In the genomic region with DNA sequence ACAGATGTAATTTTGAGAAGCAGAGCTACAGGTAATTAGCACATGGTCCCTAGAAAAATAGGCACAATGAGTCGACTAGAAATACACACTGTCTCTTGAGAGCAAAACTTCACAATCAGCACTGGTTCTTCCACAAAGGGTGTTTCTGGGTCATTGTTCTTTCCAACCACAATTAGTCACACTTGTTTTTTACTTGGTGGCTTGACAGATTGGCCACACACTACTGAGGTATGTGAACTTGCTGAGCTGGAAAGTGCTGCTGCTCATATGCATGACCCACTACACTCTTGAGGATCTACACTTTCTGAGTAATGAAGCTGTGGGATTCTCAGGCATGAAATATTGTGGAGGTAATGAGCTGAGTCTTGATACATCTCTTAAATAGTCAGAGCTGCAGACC, we compare ENCODE assay signal across 9 cellular contexts.
DNase-seq lines count a peak whose midpoint lies in the region; TF ChIP-seq lines count a peak whose summit lies in the region.
"Had no signal": no experiment of that assay in that cellular context is flagged by ENCODE, and none has a peak within 500 bp of the region (broad histone marks: within the 10 kb centered on the region; RNA-seq: fewer than 3 reads in every experiment).

No MANE protein-coding gene starts in this region.

- no peak for TF ChIP-seq CTCF in PC-9 (conservative IDR thresholded peaks at IDR 0.05)
- no peak for TF ChIP-seq CTCF in testis (IDR thresholded peaks at IDR 0.05)

- H4K20me1 ChIP-seq in GM23248 (ENCODE audit: insufficient read depth) (no peaks in the 10 kb centered on the region), PC-9 (ENCODE audit: insufficient read depth) (no peaks in the 10 kb centered on the region)

- H2AFZ ChIP-seq in GM23248 (no peak overlapping the region), PC-9 (no peak overlapping the region)

- H3K27ac Mint-ChIP-seq in immature natural killer cell: peak overlapping the region; percentile 81 to 93 (median 91)
- H3K27ac Mint-ChIP-seq in activated CD4-positive, alpha-beta T cell treated with anti-CD3 and anti-CD28 coated beads, Interleukin-2, amount 10 ng/mL, durations not matched to agents 24 days and 14 days: no peak overlapping the region

- TF ChIP-seq POLR2A in testis (IDR thresholded peaks at IDR 0.05): no peak

- peaks cover 0 to 4% (median under 1%) of the 10 kb centered on the region in 6 donors for H3K9me3 Mint-ChIP-seq in immature natural killer cell
- no peaks in the 10 kb centered on the region for H3K9me3 Mint-ChIP-seq in activated CD4-positive, alpha-beta T cell treated with anti-CD3 and anti-CD28 coated beads, Interleukin-2, amount 10 ng/mL, durations not matched to agents 24 days and 14 days

- H3K4me1 Mint-ChIP-seq in immature natural killer cell: peaks cover 65 to 66% of the 10 kb centered on the region in 2 donors
- H3K4me1 Mint-ChIP-seq in activated CD4-positive, alpha-beta T cell treated with anti-CD3 and anti-CD28 coated beads, Interleukin-2, amount 10 ng/mL, durations not matched to agents 24 days and 14 days: peaks cover 4% of the 10 kb centered on the region

- no TSS peak for BruUV-seq in PC-9 (replicated peaks; lab: Mats Ljungman, UMichigan)

- H3K4me2 ChIP-seq in GM23248 (ENCODE audit: unreplicated experiment) (peak overlapping the region; percentile 70), PC-9 (peak overlapping the region; percentile 50)

- intact Hi-C loops in PC-9 (cut with micrococcal nuclease; ENCODE audit: unreplicated experiment) (loop anchor here (1.0 to 10.0 kb wide), 4 partner anchors 14 to 89 kb away; no protein-coding TSS in a partner anchor), testis (cut with DNase I; ENCODE audit: low total_unique reads) (no loop called here)
- intact Hi-C loops in activated CD4-positive, alpha-beta T cell treated with anti-CD3 and anti-CD28 coated beads, Interleukin-2, amount 10 ng/mL, durations not matched to agents 24 days and 14 days (cut with micrococcal nuclease): loop anchor here (2.0 kb wide), 1 partner anchor 91 kb away; no protein-coding TSS in a partner anchor

- in situ Hi-C loops in GM23248 (cut with MboI): no loop called here

- no peaks in the 10 kb centered on the region for H3K9me3 ChIP-seq in GM23248 (ENCODE audit: low read depth)
- H3K9me3 ChIP-seq in PC-9 (ENCODE audit: insufficient read depth, low read depth): no peaks in the 10 kb centered on the region
- H3K9me3 ChIP-seq in testis: no peaks in the 10 kb centered on the region
- H3K9me3 ChIP-seq: heart right ventricle had no signal

- H3F3A ChIP-seq in GM23248 (ENCODE audit: insufficient read depth) (peaks cover 43% of the 10 kb centered on the region), PC-9 (ENCODE audit: insufficient read depth, low read depth) (peaks cover 11% of the 10 kb centered on the region; the same call in 1 of the 2 replicates)

- peak overlapping the region; percentile 35 for H3K9ac ChIP-seq in GM23248

- H3K4me1 ChIP-seq in GM23248 (ENCODE audit: insufficient read depth) (peaks cover 59% of the 10 kb centered on the region), PC-9 (replicated peaks; ENCODE audit: insufficient read depth) (peaks cover 41% of the 10 kb centered on the region), testis (no peaks in the 10 kb centered on the region)

- peaks cover 1 to 4% (median 3%) of the 10 kb centered on the region in 3 donors for H3K27me3 Mint-ChIP-seq in immature natural killer cell (ENCODE audit: low read depth in 3 of 3)
- no peaks in the 10 kb centered on the region for H3K27me3 Mint-ChIP-seq in activated CD4-positive, alpha-beta T cell treated with anti-CD3 and anti-CD28 coated beads, Interleukin-2, amount 10 ng/mL, durations not matched to agents 24 days and 14 days

- H3K27me3 ChIP-seq in GM23248 (replicated peaks; ENCODE audit: insufficient read depth): no peaks in the 10 kb centered on the region
- H3K27me3 ChIP-seq in PC-9 (ENCODE audit: insufficient read depth, low read depth): no peaks in the 10 kb centered on the region
- H3K27me3 ChIP-seq in testis: no peaks in the 10 kb centered on the region
- H3K27me3 ChIP-seq: heart right ventricle had no signal

- CTCF ChIA-PET in PC-9 (lab: Charles Lee): no interaction called here

- DNase-seq in EL (peak; percentile 92), GM23248 (peak; percentile 98), PC-9 (peak; percentile 56 to 91), immature natural killer cell (peak; percentile 65 to 84 (median 66)), substantia nigra (lab: John Stamatoyannopoulos, UW) (no peak), testis (no peak), NCI-H1436 (lab: John Stamatoyannopoulos, UW) (no peak)
- DNase-seq in activated CD4-positive, alpha-beta T cell treated with anti-CD3 and anti-CD28 coated beads, Interleukin-2, amount 10 ng/mL, durations not matched to agents 24 days and 14 days: no peak
- DNase-seq: heart right ventricle had no signal

- 0 to 3% methylated on average over 1 of the region's 1 CpG for WGBS in GM23248 (ENCODE audit: low coverage in 1 of 2, low lambda C conversion rate in 2 of 2, missing lambda C conversion rate in 2 of 2), 2 experiments
- WGBS in testis, 2 donors: 19 to 56% methylated on average over 1 of the region's 1 CpG

- H3K9me2 ChIP-seq in GM23248 (ENCODE audit: insufficient read depth): no peaks in the 10 kb centered on the region
- no peaks in the 10 kb centered on the region for H3K9me2 ChIP-seq in PC-9 (ENCODE audit: insufficient read depth)

- H3K4me3 ChIP-seq in GM23248: no peak overlapping the region
- H3K4me3 ChIP-seq in PC-9: no peak overlapping the region
- H3K4me3 ChIP-seq in testis: no peak overlapping the region
- H3K4me3 ChIP-seq: heart right ventricle had no signal

- H3K79me2 ChIP-seq in GM23248 (ENCODE audit: insufficient read depth): no peaks in the 10 kb centered on the region
- H3K79me2 ChIP-seq in PC-9 (ENCODE audit: low read depth): no peaks in the 10 kb centered on the region

- H3K27ac ChIP-seq in GM23248: peak overlapping the region; percentile 80
- H3K27ac ChIP-seq in PC-9: peak overlapping the region; percentile 84
- no peak overlapping the region for H3K27ac ChIP-seq in substantia nigra (ENCODE audit: low read depth, low read length, poor library complexity, severe bottlenecking)
- no peak overlapping the region for H3K27ac ChIP-seq in testis
- H3K27ac ChIP-seq: heart right ventricle had no signal

- H3K36me3 ChIP-seq in GM23248 (ENCODE audit: low read depth) (no peaks in the 10 kb centered on the region), PC-9 (ENCODE audit: low read depth) (peaks cover 3% of the 10 kb centered on the region; the same call in 1 of the 2 replicates), testis (ENCODE audit: low read depth, missing control alignments) (no peaks in the 10 kb centered on the region)
- H3K36me3 ChIP-seq: heart right ventricle had no signal

- H3K4me3 Mint-ChIP-seq in immature natural killer cell: peak overlapping the region; percentile 47 to 76 (median 59)
- no peak overlapping the region for H3K4me3 Mint-ChIP-seq in activated CD4-positive, alpha-beta T cell treated with anti-CD3 and anti-CD28 coated beads, Interleukin-2, amount 10 ng/mL, durations not matched to agents 24 days and 14 days

- POLR2A ChIA-PET in PC-9 (lab: Charles Lee; ENCODE audit: unreplicated experiment): interaction anchor here (0.6 kb wide), 2 partner anchors 19 to 326 kb away, joined by 3 to 7 read pairs; no protein-coding TSS in a partner anchor

- H3K36me3 Mint-ChIP-seq in immature natural killer cell: peaks cover 0 to 6% (median 0%) of the 10 kb centered on the region in 3 donors
- H3K36me3 Mint-ChIP-seq in activated CD4-positive, alpha-beta T cell treated with anti-CD3 and anti-CD28 coated beads, Interleukin-2, amount 10 ng/mL, durations not matched to agents 24 days and 14 days (ENCODE audit: low read depth): no peaks in the 10 kb centered on the region

Comparison
In these comparisons a context has a peak if more than half of its experiments do, and no peak if none do; other contexts are left out.
1. DNase-seq: peak in EL (single experiment), GM23248 (single experiment), PC-9 (2 of 2) and immature natural killer cell (3 of 3); none in substantia nigra (0 of 49), testis (single experiment), activated CD4-positive, alpha-beta T cell treated with anti-CD3 and anti-CD28 coated beads, Interleukin-2, amount 10 ng/mL, durations not matched to agents 24 days and 14 days (single experiment) and NCI-H1436 (single experiment).
2. H3K27ac ChIP-seq: peak in GM23248 (single experiment) and PC-9 (single experiment); none in substantia nigra (single experiment) and testis (0 of 2).